11 cellular contexts compared by ENCODE assay signal in genomic region chr2:241151934-241152660, GRCh38. TPM values are rescaled to one million over a fixed set of nuclear protein-coding genes. Genes with fewer than 3 reads are reported as not detected.
A peak's percentile ranks its signal among the peaks of the same experiment; 100 is the strongest.
DNase-seq lines count a peak whose midpoint lies in the region; TF ChIP-seq lines count a peak whose summit lies in the region.
"Had no signal": no experiment of that assay in that cellular context is flagged by ENCODE, and none has a peak within 500 bp of the region (broad histone marks: within the 10 kb centered on the region; RNA-seq: fewer than 3 reads in every experiment).

No MANE protein-coding gene starts in this region.

- H3K36me3 ChIP-seq in KMS-11 (ENCODE audit: insufficient read depth) (no peaks in the 10 kb centered on the region), neural cell (ENCODE audit: insufficient read depth, low read length) (no peaks in the 10 kb centered on the region)

- TF ChIP-seq RAD21 in neural cell (conservative IDR thresholded peaks at IDR 0.05) = no peak

- H3K9me3 ChIP-seq in neural cell (ENCODE audit: low read length) = no peaks in the 10 kb centered on the region

- no peak for TF ChIP-seq EP300 in neural cell (conservative IDR thresholded peaks at IDR 0.05; ENCODE audit: poor library complexity, severe bottlenecking)

- BruUV-seq in Calu3 (replicated peaks; lab: Mats Ljungman, UMichigan) = no TSS peak

- H4K20me1 ChIP-seq in KMS-11 (ENCODE audit: insufficient read depth) = no peaks in the 10 kb centered on the region
- H4K20me1 ChIP-seq in neural cell (ENCODE audit: insufficient read depth) = no peaks in the 10 kb centered on the region

- H3K27me3 Mint-ChIP-seq in Calu3 (ENCODE audit: unreplicated experiment) = no peaks in the 10 kb centered on the region

- H3K36me3 Mint-ChIP-seq in Calu3 (ENCODE audit: insufficient read depth, unreplicated experiment) = peaks cover 41% of the 10 kb centered on the region

- H3K27ac Mint-ChIP-seq in Calu3 (ENCODE audit: unreplicated experiment) = no peak overlapping the region

- intact Hi-C loops in Calu3 (cut with micrococcal nuclease; ENCODE audit: unreplicated experiment) = no loop called here

- no peak for DNase-seq in Calu3
- DNase-seq in caudate nucleus (lab: John Stamatoyannopoulos, UW) = peak in 14 of 61 donors; percentile 3 to 64 (median 29)
- DNase-seq in LoVo (ENCODE audit: low spot score) = no peak
- no peak for DNase-seq in stimulated activated CD4-positive, alpha-beta T cell treated with anti-CD3 and anti-CD28 coated beads, Interleukin-2, amount 100 ng/mL, for 24 hours
- no peak for DNase-seq in C1 segment of cervical spinal cord (lab: John Stamatoyannopoulos, UW)
- DNase-seq: activated gamma-delta T cell treated with Interleukin-2 at 50 U/mL for 16 hours, KBM-7, NCI-H2081, substantia nigra had no signal

- H3K4me1 ChIP-seq in KMS-11 (ENCODE audit: low read depth, poor library complexity, severe bottlenecking) = peaks cover 8% of the 10 kb centered on the region

- peak overlapping the region; percentile 93; the same call in 1 of the 2 replicates for H3K4me2 ChIP-seq in KMS-11
- no peak overlapping the region for H3K4me2 ChIP-seq in neural cell (ENCODE audit: low read length)

- no peaks in the 10 kb centered on the region for H3F3A ChIP-seq in neural cell (ENCODE audit: insufficient read depth, low read length, poor library complexity, severe bottlenecking)

- no peaks in the 10 kb centered on the region for H3K9me2 ChIP-seq in neural cell (ENCODE audit: insufficient read depth, low read length)

- H3K9ac ChIP-seq in KMS-11 = no peak overlapping the region
- no peak overlapping the region for H3K9ac ChIP-seq in neural cell (ENCODE audit: low read length)

- H3K27me3 ChIP-seq in KMS-11 (ENCODE audit: insufficient read depth, low read depth) = no peaks in the 10 kb centered on the region
- no peaks in the 10 kb centered on the region for H3K27me3 ChIP-seq in neural cell (ENCODE audit: insufficient read depth, low read depth, low read length)

- H3K27ac ChIP-seq in KMS-11 (no peak overlapping the region), caudate nucleus (ENCODE audit: low read depth, low read length) (peak overlapping the region; percentile 74), neural cell (ENCODE audit: low read length) (no peak overlapping the region)

- H3K4me3 ChIP-seq in KMS-11 (IDR thresholded peaks at IDR 0.05; ENCODE audit: insufficient read depth, low read depth, low read length) (no peak overlapping the region), neural cell (ENCODE audit: low read length) (peak overlapping the region; percentile 98)

- TF ChIP-seq CTCF in Calu3 (IDR thresholded peaks at IDR 0.05; ENCODE audit: unreplicated experiment) (no peak), KMS-11 (conservative IDR thresholded peaks at IDR 0.05; ENCODE audit: low read depth, low read length) (no peak), neural cell (IDR thresholded peaks at IDR 0.05; ENCODE audit: poor library complexity, severe bottlenecking) (no peak)

- H3K4me1 Mint-ChIP-seq in Calu3 (ENCODE audit: low read depth, unreplicated experiment) = peaks cover 27% of the 10 kb centered on the region

- peak overlapping the region; percentile 86 for H3K4me3 Mint-ChIP-seq in Calu3 (ENCODE audit: low read depth, unreplicated experiment)

- peaks cover 14% of the 10 kb centered on the region; the same call in 1 of the 2 replicates for H3K79me2 ChIP-seq in KMS-11 (ENCODE audit: insufficient read depth, low read depth)
- peaks cover 7% of the 10 kb centered on the region for H3K79me2 ChIP-seq in neural cell (replicated peaks; ENCODE audit: insufficient read depth, low read length)

- no peak overlapping the region for H2AFZ ChIP-seq in KMS-11 (ENCODE audit: low read depth)
- H2AFZ ChIP-seq in neural cell (ENCODE audit: low read depth, low read length) = no peak overlapping the region

- H3K9me3 Mint-ChIP-seq in Calu3 (ENCODE audit: low read depth, unreplicated experiment) = no peaks in the 10 kb centered on the region

- CTCF ChIA-PET in Calu3 (lab: Charles Lee) = no interaction called here

TF ChIP-seq in neural cell, 6 proteins besides CTCF, POLR2A, EP300 and RAD21:
- no peak for TF ChIP-seq POLR2AphosphoS5 (IDR thresholded peaks at IDR 0.05)
- no peak for TF ChIP-seq TAF1 (IDR thresholded peaks at IDR 0.05; ENCODE audit: low read depth)
- TF ChIP-seq SMC3 (conservative IDR thresholded peaks at IDR 0.05; ENCODE audit: poor library complexity) = no peak
- no peak for TF ChIP-seq MXI1 (conservative IDR thresholded peaks at IDR 0.05; ENCODE audit: poor library complexity, severe bottlenecking)
- no peak for TF ChIP-seq REST (IDR thresholded peaks at IDR 0.05; ENCODE audit: borderline replicate concordance)
- no peak for TF ChIP-seq EZH2 (IDR thresholded peaks at IDR 0.05; ENCODE audit: borderline replicate concordance, insufficient read depth, low read length, poor library complexity, severe bottlenecking)

RNA-seq across cellular contexts. Expression of gene PPP1R7, which starts 1.8 kb away (rescaled TPM):
- total RNA-seq in Calu3 (2022) = 65.4 and 65.5 TPM in 2 replicates
- 53.0 and 59.3 TPM in 2 replicates for polyA plus RNA-seq in neural cell
- 41.1 and 47.5 TPM in 2 replicates for polyA minus RNA-seq in neural cell

RNA-seq across cellular contexts. Expression of gene PASK, which starts 2.8 kb away (rescaled TPM):
- total RNA-seq in Calu3 (2022) = 53.3 and 69.3 TPM in 2 replicates
- 26.0 and 32.6 TPM in 2 replicates for polyA plus RNA-seq in neural cell
- polyA minus RNA-seq in neural cell = 27.9 and 31.2 TPM in 2 replicates

RNA-seq across cellular contexts. Expression of gene ANO7, which starts 36.4 kb away (rescaled TPM):
- total RNA-seq in Calu3 (2022) = 7.7 and 8.0 TPM in 2 replicates
- polyA plus RNA-seq in neural cell = not detected in 2 replicates
- not detected in 2 replicates for polyA minus RNA-seq in neural cell

RNA-seq across cellular contexts. Expression of gene MTERF4, which starts 50.0 kb away (rescaled TPM):
- 30.8 and 33.6 TPM in 2 replicates for total RNA-seq in Calu3 (2022)
- polyA plus RNA-seq in neural cell = 142 and 164 TPM in 2 replicates
- polyA minus RNA-seq in neural cell = 63.5 and 84.6 TPM in 2 replicates
